Comparison of ENCODE assay signal across 8 cellular contexts in the genomic region with DNA sequence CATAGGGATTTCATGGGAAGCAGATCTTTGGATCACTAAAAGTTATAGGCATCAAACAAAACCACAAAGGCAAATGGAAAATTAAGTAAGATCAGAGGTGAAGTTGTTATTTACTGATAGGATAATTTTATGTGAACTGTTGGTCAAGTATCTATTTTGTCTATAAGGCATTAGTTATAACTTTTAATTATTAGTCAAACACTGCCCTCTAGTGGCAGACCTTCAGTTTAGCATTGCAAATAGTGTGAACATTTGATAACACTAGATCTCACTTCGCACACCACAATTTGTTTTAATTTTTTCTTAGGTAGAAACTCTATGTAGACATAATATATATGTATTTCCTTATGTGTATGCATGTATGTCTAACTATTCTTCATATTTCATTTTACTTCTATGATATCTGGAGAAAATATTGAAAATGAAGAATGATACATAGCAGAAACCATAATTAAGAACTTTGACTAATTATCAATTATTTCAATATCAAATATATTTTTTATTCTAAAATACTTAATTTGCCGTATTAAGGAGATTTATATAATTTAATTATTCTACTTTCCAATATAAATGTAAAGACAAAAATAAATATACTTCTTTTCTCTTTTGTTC.
DNase-seq lines count a peak whose midpoint lies in the region; ATAC-seq and TF ChIP-seq lines count a peak whose summit lies in the region.

No MANE protein-coding gene starts in this region.

- TF ChIP-seq POLR2A in adrenal gland (IDR thresholded peaks at IDR 0.05): no peak

- peak; percentile 47 to 80 (median 60) for TF ChIP-seq CTCF in adrenal gland (IDR thresholded peaks at IDR 0.05)

- no peaks in the 10 kb centered on the region for H3K36me3 ChIP-seq in adrenal gland (replicated peaks in 1 of 2)

- no peak overlapping the region for H3K4me3 ChIP-seq in adrenal gland

- DNase-seq in COLO829 (ENCODE audit: low spot score): peak; percentile 31
- peak; percentile 39 for DNase-seq in NCI-H2081 treated with DMSO at 0.1 percent for 48 hours (lab: John Stamatoyannopoulos, UW)
- DNase-seq in adrenal gland: peak in 4 of 7 donors; percentile 13 to 38 (median 24)
- DNase-seq in iris pigment epithelial cell (ENCODE audit: low read depth): peak; percentile 36
- no peak for DNase-seq in activated CD8-positive, alpha-beta memory T cell treated with anti-CD3 and anti-CD28 coated beads, Interleukin-2, amount 50 U/mL, for 4 hours
- no peak for DNase-seq in activated CD4-positive, CD25-positive, alpha-beta regulatory T cell treated with anti-CD3 and anti-CD28 coated beads, Interleukin-2, amount 50 U/mL, for 72 hours

- ATAC-seq in GM18520 (IDR thresholded peaks at IDR 0.05; ENCODE audit: unreplicated experiment): peak; percentile 64
- peak; percentile 85 for ATAC-seq in HG02885 (IDR thresholded peaks at IDR 0.05; ENCODE audit: poor library complexity, unreplicated experiment)

- 25 to 32% (median 29%) methylated on average over 2 of the region's 2 CpGs for WGBS in adrenal gland, 4 donors

- H3K9me3 ChIP-seq in adrenal gland (replicated peaks in 1 of 3): no peaks in the 10 kb centered on the region

- intact Hi-C loops in adrenal gland (cut with DNase I): no loop called here

- H3K27me3 ChIP-seq in adrenal gland: no peaks in the 10 kb centered on the region

- no peaks in the 10 kb centered on the region for H3K4me1 ChIP-seq in adrenal gland (replicated peaks in 1 of 2)

- H3K27ac ChIP-seq in adrenal gland: no peak overlapping the region

Comparison
In these comparisons a context has a peak if more than half of its experiments do, and no peak if none do; other contexts are left out.
1. DNase-seq: peak in COLO829 (single experiment), NCI-H2081 treated with DMSO at 0.1 percent for 48 hours (single experiment), adrenal gland (4 of 7) and iris pigment epithelial cell (single experiment); none in activated CD8-positive, alpha-beta memory T cell treated with anti-CD3 and anti-CD28 coated beads, Interleukin-2, amount 50 U/mL, for 4 hours (single experiment) and activated CD4-positive, CD25-positive, alpha-beta regulatory T cell treated with anti-CD3 and anti-CD28 coated beads, Interleukin-2, amount 50 U/mL, for 72 hours (single experiment).